In genomic region chr5:179731791-179732411, GRCh38 we compare ENCODE assay signal across 1 cellular context.
TF ChIP-seq lines count a peak whose summit lies in the region.

No MANE protein-coding gene starts in this region.

TF ChIP-seq in HepG2, 621 proteins besides CTCF, POLR2A, EP300 and RAD21 (continued from another document and continues in another):
- TF ChIP-seq ZHX2 (IDR thresholded peaks at IDR 0.05; ENCODE audit: low read depth), result no peak
- TF ChIP-seq ZHX2 (CRISPR knock-in tag; IDR thresholded peaks at IDR 0.05; ENCODE audit: borderline replicate concordance), result no peak
- TF ChIP-seq SETDB1 (CRISPR knock-in tag; IDR thresholded peaks at IDR 0.05; ENCODE audit: borderline replicate concordance), result no peak
- TF ChIP-seq MEIS1 (CRISPR knock-in tag; IDR thresholded peaks at IDR 0.05; ENCODE audit: borderline replicate concordance), result no peak
- no peak for TF ChIP-seq ZNF205 (CRISPR knock-in tag; IDR thresholded peaks at IDR 0.05)
- no peak for TF ChIP-seq HMGXB3 (CRISPR knock-in tag; IDR thresholded peaks at IDR 0.05; ENCODE audit: borderline replicate concordance)
- no peak for TF ChIP-seq NR2F2 (IDR thresholded peaks at IDR 0.05; ENCODE audit: borderline replicate concordance, low read depth)
- no peak for TF ChIP-seq NFRKB (IDR thresholded peaks at IDR 0.05)
- no peak for TF ChIP-seq POGZ (CRISPR knock-in tag; IDR thresholded peaks at IDR 0.05)
- TF ChIP-seq NPAS2 (CRISPR knock-in tag; IDR thresholded peaks at IDR 0.05; ENCODE audit: borderline replicate concordance), result no peak
- no peak for TF ChIP-seq ZNF800 (CRISPR knock-in tag; IDR thresholded peaks at IDR 0.05)
- no peak for TF ChIP-seq ZXDC (CRISPR knock-in tag; IDR thresholded peaks at IDR 0.05)
- TF ChIP-seq ZNF484 (CRISPR knock-in tag; IDR thresholded peaks at IDR 0.05; ENCODE audit: borderline replicate concordance, low read depth), result no peak
- 0 out of 2 replicates have a peak, but pooled peaks have one; percentile 38 for TF ChIP-seq TBX2 (CRISPR knock-in tag; IDR thresholded peaks at IDR 0.05; ENCODE audit: borderline replicate concordance)
- TF ChIP-seq KAT2B (IDR thresholded peaks at IDR 0.05; ENCODE audit: borderline replicate concordance, low read depth, low read length), result no peak
- TF ChIP-seq LBX2 (CRISPR knock-in tag; IDR thresholded peaks at IDR 0.05; ENCODE audit: borderline replicate concordance), result no peak
- peak; percentile 80; the same call in 1 of the 2 replicates for TF ChIP-seq MBD4 (IDR thresholded peaks at IDR 0.05; ENCODE audit: borderline replicate concordance, low read length)
- TF ChIP-seq SMC3 (IDR thresholded peaks at IDR 0.05; ENCODE audit: low read length), result no peak
- no peak for TF ChIP-seq ZNF740 (CRISPR knock-in tag; IDR thresholded peaks at IDR 0.05)
- TF ChIP-seq CREB1 (IDR thresholded peaks at IDR 0.05), result no peak
- no peak for TF ChIP-seq CREB1 (CRISPR knock-in tag; IDR thresholded peaks at IDR 0.05)
- TF ChIP-seq ATF3 (CRISPR knock-in tag; IDR thresholded peaks at IDR 0.05), result no peak
- no peak for TF ChIP-seq ZBTB1 (CRISPR knock-in tag; IDR thresholded peaks at IDR 0.05; ENCODE audit: borderline replicate concordance)
- TF ChIP-seq PAF1 (CRISPR knock-in tag; IDR thresholded peaks at IDR 0.05), result 0 out of 2 replicates have a peak, but pooled peaks have one; percentile 57
- no peak for TF ChIP-seq FOSL1 (CRISPR knock-in tag; IDR thresholded peaks at IDR 0.05; ENCODE audit: borderline replicate concordance)
- TF ChIP-seq ZNF24 (IDR thresholded peaks at IDR 0.05), result no peak
- TF ChIP-seq ZNF331 (CRISPR knock-in tag; IDR thresholded peaks at IDR 0.05), result peak; percentile 39; the same call in 1 of the 2 replicates
- TF ChIP-seq REST (IDR thresholded peaks at IDR 0.05; ENCODE audit: borderline replicate concordance in 1 of 2, low read depth in 1 of 2, low read length in 2 of 2), result no peak
- TF ChIP-seq HDAC6 (IDR thresholded peaks at IDR 0.05; ENCODE audit: low read depth, low read length), result no peak
- no peak for TF ChIP-seq ZNF761 (CRISPR knock-in tag; conservative IDR thresholded peaks at IDR 0.05)
- TF ChIP-seq CHD2 (IDR thresholded peaks at IDR 0.05; ENCODE audit: low read depth, low read length), result peak; percentile 54; the same call in 1 of the 2 replicates
- no peak for TF ChIP-seq ZNF558 (CRISPR knock-in tag; IDR thresholded peaks at IDR 0.05; ENCODE audit: borderline replicate concordance)
- TF ChIP-seq ZNF564 (CRISPR knock-in tag; IDR thresholded peaks at IDR 0.05), result no peak
- TF ChIP-seq MLX (CRISPR knock-in tag; IDR thresholded peaks at IDR 0.05), result 0 out of 2 replicates have a peak, but pooled peaks have one; percentile 26
- TF ChIP-seq PHF21A (CRISPR knock-in tag; IDR thresholded peaks at IDR 0.05), result 0 out of 2 replicates have a peak, but pooled peaks have one; percentile 31
